ENCODE assay signal across 9 cellular contexts in the genomic region with DNA sequence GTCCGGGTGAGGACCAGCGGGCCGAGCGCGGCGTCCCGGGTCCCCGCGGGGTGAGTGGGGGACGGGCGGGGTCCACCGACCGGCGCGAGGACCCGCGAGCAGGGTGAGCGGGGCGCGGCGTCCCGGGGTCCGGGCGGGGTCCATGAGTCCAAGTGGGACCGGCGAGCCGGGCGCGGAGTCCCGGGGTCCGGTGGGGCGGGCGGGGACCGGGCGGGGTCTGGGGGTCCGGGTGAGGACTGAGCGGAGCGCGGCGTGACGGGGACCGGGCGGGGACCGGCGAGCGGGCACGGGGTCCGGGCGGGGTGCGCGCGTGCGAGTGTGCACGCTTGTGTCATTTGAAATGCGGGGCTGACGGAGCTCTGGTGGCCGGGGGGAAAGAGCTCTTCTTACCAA. TPM values are rescaled to one million over a fixed set of nuclear protein-coding genes. Genes with fewer than 3 reads are reported as not detected.
DNase-seq lines count a peak whose midpoint lies in the region; ATAC-seq lines count a peak whose summit lies in the region.
"Had no signal": no experiment of that assay in that cellular context is flagged by ENCODE, and none has a peak within 500 bp of the region (broad histone marks: within the 10 kb centered on the region; RNA-seq: fewer than 3 reads in every experiment).

No MANE protein-coding gene starts in this region.

- H3K4me3 Mint-ChIP-seq in activated naive CD8-positive, alpha-beta T cell, result peak overlapping the region; percentile 83

- H3K27ac Mint-ChIP-seq in activated naive CD8-positive, alpha-beta T cell, result peak overlapping the region; percentile 51

- H3K4me1 ChIP-seq in iPS-20b (ENCODE audit: insufficient read depth, low read length), result peaks cover 27% of the 10 kb centered on the region

- H3K27ac ChIP-seq in iPS-20b (ENCODE audit: low read length), result no peak overlapping the region
- H3K27ac ChIP-seq: C4-2B had no signal

- H3K9ac ChIP-seq in iPS-20b (ENCODE audit: low read depth, low read length), result peak overlapping the region; percentile 33; the same call in 1 of the 2 replicates

- no peaks in the 10 kb centered on the region for H3K9me3 ChIP-seq in iPS-20b (ENCODE audit: insufficient read depth, low read depth, low read length)

- no peak for ATAC-seq in stimulated activated naive CD8-positive, alpha-beta T cell treated with anti-CD3 and anti-CD28 coated beads, Interleukin-15, Interleukin-2, amounts not matched to agents 100 U/mL and 50 U/mL, for 24 hours
- ATAC-seq in HG02981 (IDR thresholded peaks at IDR 0.05; ENCODE audit: unreplicated experiment), result no peak

- no peaks in the 10 kb centered on the region for H3K36me3 Mint-ChIP-seq in activated naive CD8-positive, alpha-beta T cell

- H3K4me3 ChIP-seq in iPS-20b (ENCODE audit: low read length), result peak overlapping the region; percentile 81

- H3K9me3 Mint-ChIP-seq in activated naive CD8-positive, alpha-beta T cell (ENCODE audit: low read depth), result no peaks in the 10 kb centered on the region

- DNase-seq in activated CD4-positive, alpha-beta T cell treated with anti-CD3 and anti-CD28 coated beads for 48 hours, result peak; percentile 31
- no peak for DNase-seq in activated CD4-positive, alpha-beta T cell treated with anti-CD3 and anti-CD28 coated beads, Interleukin-2, amount 50 U/mL, for 1 hour
- peak; percentile 41 for DNase-seq in stimulated activated naive CD8-positive, alpha-beta T cell treated with anti-CD3 and anti-CD28 coated beads, Interleukin-15, Interleukin-2, amounts not matched to agents 100 U/mL and 50 U/mL, for 24 hours
- DNase-seq in HT-29 (ENCODE audit: low spot score), result no peak
- no peak for DNase-seq in occipital lobe (lab: John Stamatoyannopoulos, UW)

- H3K36me3 ChIP-seq in iPS-20b (ENCODE audit: insufficient read depth, low read depth, low read length), result no peaks in the 10 kb centered on the region

- H3K4me1 Mint-ChIP-seq in activated naive CD8-positive, alpha-beta T cell (ENCODE audit: low read depth), result peaks cover 11% of the 10 kb centered on the region

- H3K27me3 Mint-ChIP-seq in activated naive CD8-positive, alpha-beta T cell, result peaks cover 52% of the 10 kb centered on the region

- peaks cover 40% of the 10 kb centered on the region for H3K27me3 ChIP-seq in iPS-20b (ENCODE audit: insufficient read depth, low read length)

RNA-seq across cellular contexts. Expression of a gene that starts 0.8 kb away (rescaled TPM):
- not detected in 2 replicates for total RNA-seq in HT-29 (2014; rRNA removed; shearing (Covaris generic))
- 193 TPM for total RNA-seq in occipital lobe

Comparison
In these comparisons a context has a peak if more than half of its experiments do, and no peak if none do; other contexts are left out.
1. DNase-seq: peak in activated CD4-positive, alpha-beta T cell treated with anti-CD3 and anti-CD28 coated beads for 48 hours (single experiment) and stimulated activated naive CD8-positive, alpha-beta T cell treated with anti-CD3 and anti-CD28 coated beads, Interleukin-15, Interleukin-2, amounts not matched to agents 100 U/mL and 50 U/mL, for 24 hours (single experiment); none in activated CD4-positive, alpha-beta T cell treated with anti-CD3 and anti-CD28 coated beads, Interleukin-2, amount 50 U/mL, for 1 hour (single experiment), HT-29 (single experiment) and occipital lobe (single experiment).
2. RNA of a gene that starts 0.8 kb away (total RNA-seq): 193 TPM in occipital lobe (single experiment); not detected in HT-29; every median in the first group is over 100 times any median in the second.